ENCODE assay signal across 2 cellular contexts in genomic region chr22:42366815-42367581, GRCh38.
TF ChIP-seq lines count a peak whose summit lies in the region.

No MANE protein-coding gene starts in this region.

TF ChIP-seq in A549, 52 proteins besides CTCF, POLR2A, EP300 and RAD21 (continued from another document):
- TF ChIP-seq ZFP36 (IDR thresholded peaks at IDR 0.05; ENCODE audit: borderline replicate concordance, partially characterized antibody) (peak; percentile 68), MAZ (IDR thresholded peaks at IDR 0.05; ENCODE audit: borderline replicate concordance, low read depth, low read length) (no peak), HOXB13 (CRISPR knock-in tag; IDR thresholded peaks at IDR 0.05; ENCODE audit: low read depth) (no peak), PBX3 (IDR thresholded peaks at IDR 0.05) (no peak), GATA3 (IDR thresholded peaks at IDR 0.05; ENCODE audit: borderline replicate concordance) (no peak), ESRRA (IDR thresholded peaks at IDR 0.05; ENCODE audit: borderline replicate concordance, low read length) (no peak), RARB (CRISPR knock-in tag; IDR thresholded peaks at IDR 0.05) (no peak)

TF ChIP-seq in H1, 55 proteins besides CTCF, POLR2A, EP300 and RAD21 (continued from another document):
- TF ChIP-seq POLR2AphosphoS5 (IDR thresholded peaks at IDR 0.05; ENCODE audit: low read depth, low read length), result no peak
- no peak for TF ChIP-seq HDAC6 (IDR thresholded peaks at IDR 0.05; ENCODE audit: low read depth, low read length)
